Comparison of ENCODE assay signal across 3 cellular contexts in genomic region chr7:35200170-35200569, GRCh38. TPM values are rescaled to one million over a fixed set of nuclear protein-coding genes. Genes with fewer than 3 reads are reported as not detected.
"Had no signal": no experiment of that assay in that cellular context is flagged by ENCODE, and none has a peak within 500 bp of the region (broad histone marks: within the 10 kb centered on the region; RNA-seq: fewer than 3 reads in every experiment).

No MANE protein-coding gene starts in this region.

RNA-seq across cellular contexts. Expression of gene TBX20, which starts 53.7 kb away (rescaled TPM):
- total RNA-seq: aorta, K562, T-helper 17 cell had no signal
- polyA plus RNA-seq: K562 had no signal
